ENCODE assay signal across 24 cellular contexts in genomic region chr11:44426119-44426518, GRCh38.
"Had no signal": no experiment of that assay in that cellular context is flagged by ENCODE, and none has a peak within 500 bp of the region (broad histone marks: within the 10 kb centered on the region; RNA-seq: fewer than 3 reads in every experiment).

No MANE protein-coding gene starts in this region.

- H3K9me3 Mint-ChIP-seq: endodermal cell; stimulated activated effector memory CD8-positive, alpha-beta T cell treated with anti-CD3 and anti-CD28 coated beads, Interleukin-12 subunit alpha, Interleukin-12 subunit beta, amount 100 ng/mL, for 72 hours had no signal

- H3K4me3 Mint-ChIP-seq: endodermal cell; naive thymus-derived CD8-positive, alpha-beta T cell; stimulated activated effector memory CD8-positive, alpha-beta T cell treated with anti-CD3 and anti-CD28 coated beads, Interleukin-12 subunit alpha, Interleukin-12 subunit beta, amount 100 ng/mL, for 72 hours had no signal

- H3K9me3 ChIP-seq: gastroesophageal sphincter, heart left ventricle, left lung, prostate gland, sigmoid colon, stomach, thyroid gland had no signal

- H3K4me1 Mint-ChIP-seq: stimulated activated effector memory CD8-positive, alpha-beta T cell treated with anti-CD3 and anti-CD28 coated beads, Interleukin-12 subunit alpha, Interleukin-12 subunit beta, amount 100 ng/mL, for 72 hours had no signal

- H3K36me3 Mint-ChIP-seq: stimulated activated effector memory CD8-positive, alpha-beta T cell treated with anti-CD3 and anti-CD28 coated beads, Interleukin-12 subunit alpha, Interleukin-12 subunit beta, amount 100 ng/mL, for 72 hours had no signal

- H3K27me3 ChIP-seq: heart left ventricle, thyroid gland had no signal

- DNase-seq: dorsolateral prefrontal cortex; effector CD8-positive, alpha-beta T cell; foreskin fibroblast; heart left ventricle; left cardiac atrium; left lung; mesenchymal stem cell; naive thymus-derived CD8-positive, alpha-beta T cell; nucleus accumbens; right cardiac atrium; sigmoid colon; stimulated activated CD4-positive, alpha-beta T cell treated with anti-CD3 and anti-CD28 coated beads, Interleukin-2, amount 100 ng/mL, for 24 hours; stimulated activated CD4-positive, alpha-beta T cell treated with anti-CD3 and anti-CD28 coated beads, Interleukin-4, amount 100 ng/mL, for 24 hours; stimulated activated naive CD4-positive, alpha-beta T cell treated with Interleukin-2 at 50 U/mL for 16 hours; stomach; thyroid gland; trophoblast cell had no signal

- H3K4me3 ChIP-seq: dorsolateral prefrontal cortex, gastroesophageal sphincter, heart left ventricle, hepatocyte, left lung, prostate gland, sigmoid colon, stomach, thyroid gland had no signal

- H3K4me1 ChIP-seq: gastroesophageal sphincter, heart left ventricle, left lung, prostate gland, sigmoid colon, stomach, thyroid gland had no signal

- ATAC-seq: esophagus mucosa; gastroesophageal sphincter; heart left ventricle; left cardiac atrium; left lung; naive thymus-derived CD8-positive, alpha-beta T cell; right cardiac atrium; stimulated activated effector memory CD8-positive, alpha-beta T cell treated with anti-CD3 and anti-CD28 coated beads, Interleukin-12 subunit alpha, Interleukin-12 subunit beta, amount 100 ng/mL, for 72 hours had no signal

- H3K27ac Mint-ChIP-seq: endodermal cell; naive thymus-derived CD8-positive, alpha-beta T cell; stimulated activated effector memory CD8-positive, alpha-beta T cell treated with anti-CD3 and anti-CD28 coated beads, Interleukin-12 subunit alpha, Interleukin-12 subunit beta, amount 100 ng/mL, for 72 hours had no signal

- H3K36me3 ChIP-seq: gastroesophageal sphincter, heart left ventricle, left lung, prostate gland, sigmoid colon, stomach, thyroid gland had no signal

- H3K27ac ChIP-seq: dorsolateral prefrontal cortex, epithelial cell of prostate, gastroesophageal sphincter, heart left ventricle, hepatocyte, left lung, prostate gland, sigmoid colon, stomach, thyroid gland had no signal
